8 cellular contexts compared by ENCODE assay signal in the genomic region with DNA sequence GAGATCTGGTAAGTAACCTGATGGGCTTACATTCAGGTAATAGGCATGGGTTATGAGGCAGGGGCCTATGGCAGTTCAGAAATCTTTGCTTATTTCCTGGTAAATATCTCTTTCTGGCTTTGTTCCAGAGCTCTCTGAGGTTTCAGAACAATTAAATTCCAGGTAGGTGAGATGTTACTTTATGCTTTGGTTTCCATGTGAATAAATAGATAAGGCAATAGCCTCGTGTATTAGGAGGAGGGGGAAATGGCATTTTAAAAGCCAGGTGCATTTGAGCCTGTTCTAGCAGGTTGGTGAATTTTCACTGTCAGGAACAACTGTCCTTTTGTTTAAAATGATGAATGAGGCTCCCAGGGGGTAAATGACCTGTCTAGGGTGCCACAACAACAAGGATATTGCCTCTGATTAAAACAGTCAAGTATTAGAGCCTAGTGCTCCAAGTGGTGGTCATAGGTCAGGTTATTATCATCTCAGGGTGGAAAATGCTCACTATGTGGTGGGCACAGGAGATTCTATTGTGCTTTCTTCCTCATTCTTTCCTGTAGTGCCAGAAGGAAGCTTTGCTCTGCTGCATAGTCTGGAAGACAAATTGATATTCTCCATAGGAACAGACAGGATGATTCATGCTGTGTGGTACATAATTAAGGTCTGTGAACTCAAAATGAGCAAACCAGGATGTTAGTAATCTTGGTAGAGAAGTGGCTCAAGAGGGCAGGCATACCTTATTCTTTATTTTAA.
DNase-seq lines count a peak whose midpoint lies in the region; ATAC-seq and TF ChIP-seq lines count a peak whose summit lies in the region.

No MANE protein-coding gene starts in this region.

- TF ChIP-seq CTCF in GM23338 (conservative IDR thresholded peaks at IDR 0.05; ENCODE audit: low read depth in 2 of 2) (no peak), breast epithelium (IDR thresholded peaks at IDR 0.05) (no peak), tibial nerve (IDR thresholded peaks at IDR 0.05) (no peak), upper lobe of left lung (IDR thresholded peaks at IDR 0.05) (no peak)

- TF ChIP-seq POLR2A in breast epithelium (IDR thresholded peaks at IDR 0.05) (no peak), tibial nerve (IDR thresholded peaks at IDR 0.05) (no peak), upper lobe of left lung (IDR thresholded peaks at IDR 0.05) (no peak)

- H3K4me1 Mint-ChIP-seq in GM23338, result peaks cover 15% of the 10 kb centered on the region

- 36 to 45% methylated on average over 1 of the region's 1 CpG for WGBS in tibial nerve, 2 donors
- WGBS in upper lobe of left lung, 2 donors, result 29 to 50% methylated on average over 1 of the region's 1 CpG

- H3K4me1 ChIP-seq in GM23338 (ENCODE audit: insufficient read depth) (peaks cover 9% of the 10 kb centered on the region; the same call in 1 of the 2 replicates), breast epithelium (no peaks in the 10 kb centered on the region), tibial nerve (no peaks in the 10 kb centered on the region), upper lobe of left lung (no peaks in the 10 kb centered on the region)

- H3F3A ChIP-seq in GM23338 (replicated peaks; ENCODE audit: low read depth), result no peaks in the 10 kb centered on the region

- H3K9me2 ChIP-seq in GM23338 (ENCODE audit: insufficient read depth), result no peaks in the 10 kb centered on the region; the same call in 1 of the 2 replicates

- no peak overlapping the region for H3K4me2 ChIP-seq in GM23338

- H3K4me3 ChIP-seq in GM23338 (no peak overlapping the region), breast epithelium (no peak overlapping the region), tibial nerve (no peak overlapping the region), upper lobe of left lung (no peak overlapping the region)

- H4K20me1 ChIP-seq in GM23338 (replicated peaks; ENCODE audit: insufficient read depth), result no peaks in the 10 kb centered on the region

- no peak for TF ChIP-seq EP300 in tibial nerve (IDR thresholded peaks at IDR 0.05)
- TF ChIP-seq EP300 in upper lobe of left lung (IDR thresholded peaks at IDR 0.05), result no peak

- no peak overlapping the region for H3K4me3 Mint-ChIP-seq in GM23338

- H3K27me3 Mint-ChIP-seq in GM23338 (ENCODE audit: insufficient read depth, low read depth, poor library complexity), result no peaks in the 10 kb centered on the region

- H3K36me3 ChIP-seq in GM23338 (ENCODE audit: insufficient read depth) (no peaks in the 10 kb centered on the region), breast epithelium (no peaks in the 10 kb centered on the region), tibial nerve (no peaks in the 10 kb centered on the region), upper lobe of left lung (no peaks in the 10 kb centered on the region)

- intact Hi-C loops in breast epithelium (cut with DNase I; ENCODE audit: low total_unique reads), result no loop called here

- no peaks in the 10 kb centered on the region for H3K36me3 Mint-ChIP-seq in GM23338 (ENCODE audit: low read depth)

- DNase-seq in GM23338 (ENCODE audit: low spot score) (no peak), NCI-H2196 (lab: John Stamatoyannopoulos, UW; ENCODE audit: unreplicated experiment) (peak; percentile 72), breast epithelium (ENCODE audit: low spot score in 2 of 2) (no peak), non-pigmented ciliary epithelial cell (ENCODE audit: low read depth) (peak; percentile 75), SKM-1 treated with dmso at 0.1 percent for 144 hours (lab: John Stamatoyannopoulos, UW; ENCODE audit: unreplicated experiment) (no peak), tibial nerve (ENCODE audit: low spot score in 2 of 2) (no peak), upper lobe of left lung (no peak)

- H2AFZ ChIP-seq in GM23338, result no peak overlapping the region

- H3K27me3 ChIP-seq in GM23338 (ENCODE audit: insufficient read depth) (no peaks in the 10 kb centered on the region), breast epithelium (no peaks in the 10 kb centered on the region), tibial nerve (no peaks in the 10 kb centered on the region), upper lobe of left lung (no peaks in the 10 kb centered on the region)

- no peaks in the 10 kb centered on the region for H3K79me2 ChIP-seq in GM23338 (replicated peaks; ENCODE audit: insufficient read depth)

- H3K9me3 ChIP-seq in breast epithelium, result no peaks in the 10 kb centered on the region
- H3K9me3 ChIP-seq in tibial nerve, result no peaks in the 10 kb centered on the region
- no peaks in the 10 kb centered on the region for H3K9me3 ChIP-seq in upper lobe of left lung

- H3K27ac Mint-ChIP-seq in GM23338, result no peak overlapping the region

- H3K9me3 Mint-ChIP-seq in GM23338, result no peaks in the 10 kb centered on the region

- H3K27ac ChIP-seq in GM23338 (ENCODE audit: low read depth) (no peak overlapping the region), breast epithelium (peak overlapping the region; percentile 45 to 76), tibial nerve (no peak overlapping the region), upper lobe of left lung (no peak overlapping the region)

- ATAC-seq in GM23338, result peak; percentile 22; the same call in 2 of the 3 replicates
- no peak for ATAC-seq in HG02678 (IDR thresholded peaks at IDR 0.05; ENCODE audit: unreplicated experiment)
- no peak for ATAC-seq in upper lobe of left lung (ENCODE audit: low FRiP score in 2 of 2)

TF ChIP-seq in GM23338, 12 proteins besides CTCF, POLR2A, EP300 and RAD21 (continues in another document):
- TF ChIP-seq EZH2 (IDR thresholded peaks at IDR 0.05; ENCODE audit: low read depth, unreplicated experiment) (no peak), STAT1 (IDR thresholded peaks at IDR 0.05; ENCODE audit: unreplicated experiment) (no peak), ZNF331 (CRISPR knock-in tag; IDR thresholded peaks at IDR 0.05; ENCODE audit: low read depth) (no peak)
- TF ChIP-seq, protein P1, sequence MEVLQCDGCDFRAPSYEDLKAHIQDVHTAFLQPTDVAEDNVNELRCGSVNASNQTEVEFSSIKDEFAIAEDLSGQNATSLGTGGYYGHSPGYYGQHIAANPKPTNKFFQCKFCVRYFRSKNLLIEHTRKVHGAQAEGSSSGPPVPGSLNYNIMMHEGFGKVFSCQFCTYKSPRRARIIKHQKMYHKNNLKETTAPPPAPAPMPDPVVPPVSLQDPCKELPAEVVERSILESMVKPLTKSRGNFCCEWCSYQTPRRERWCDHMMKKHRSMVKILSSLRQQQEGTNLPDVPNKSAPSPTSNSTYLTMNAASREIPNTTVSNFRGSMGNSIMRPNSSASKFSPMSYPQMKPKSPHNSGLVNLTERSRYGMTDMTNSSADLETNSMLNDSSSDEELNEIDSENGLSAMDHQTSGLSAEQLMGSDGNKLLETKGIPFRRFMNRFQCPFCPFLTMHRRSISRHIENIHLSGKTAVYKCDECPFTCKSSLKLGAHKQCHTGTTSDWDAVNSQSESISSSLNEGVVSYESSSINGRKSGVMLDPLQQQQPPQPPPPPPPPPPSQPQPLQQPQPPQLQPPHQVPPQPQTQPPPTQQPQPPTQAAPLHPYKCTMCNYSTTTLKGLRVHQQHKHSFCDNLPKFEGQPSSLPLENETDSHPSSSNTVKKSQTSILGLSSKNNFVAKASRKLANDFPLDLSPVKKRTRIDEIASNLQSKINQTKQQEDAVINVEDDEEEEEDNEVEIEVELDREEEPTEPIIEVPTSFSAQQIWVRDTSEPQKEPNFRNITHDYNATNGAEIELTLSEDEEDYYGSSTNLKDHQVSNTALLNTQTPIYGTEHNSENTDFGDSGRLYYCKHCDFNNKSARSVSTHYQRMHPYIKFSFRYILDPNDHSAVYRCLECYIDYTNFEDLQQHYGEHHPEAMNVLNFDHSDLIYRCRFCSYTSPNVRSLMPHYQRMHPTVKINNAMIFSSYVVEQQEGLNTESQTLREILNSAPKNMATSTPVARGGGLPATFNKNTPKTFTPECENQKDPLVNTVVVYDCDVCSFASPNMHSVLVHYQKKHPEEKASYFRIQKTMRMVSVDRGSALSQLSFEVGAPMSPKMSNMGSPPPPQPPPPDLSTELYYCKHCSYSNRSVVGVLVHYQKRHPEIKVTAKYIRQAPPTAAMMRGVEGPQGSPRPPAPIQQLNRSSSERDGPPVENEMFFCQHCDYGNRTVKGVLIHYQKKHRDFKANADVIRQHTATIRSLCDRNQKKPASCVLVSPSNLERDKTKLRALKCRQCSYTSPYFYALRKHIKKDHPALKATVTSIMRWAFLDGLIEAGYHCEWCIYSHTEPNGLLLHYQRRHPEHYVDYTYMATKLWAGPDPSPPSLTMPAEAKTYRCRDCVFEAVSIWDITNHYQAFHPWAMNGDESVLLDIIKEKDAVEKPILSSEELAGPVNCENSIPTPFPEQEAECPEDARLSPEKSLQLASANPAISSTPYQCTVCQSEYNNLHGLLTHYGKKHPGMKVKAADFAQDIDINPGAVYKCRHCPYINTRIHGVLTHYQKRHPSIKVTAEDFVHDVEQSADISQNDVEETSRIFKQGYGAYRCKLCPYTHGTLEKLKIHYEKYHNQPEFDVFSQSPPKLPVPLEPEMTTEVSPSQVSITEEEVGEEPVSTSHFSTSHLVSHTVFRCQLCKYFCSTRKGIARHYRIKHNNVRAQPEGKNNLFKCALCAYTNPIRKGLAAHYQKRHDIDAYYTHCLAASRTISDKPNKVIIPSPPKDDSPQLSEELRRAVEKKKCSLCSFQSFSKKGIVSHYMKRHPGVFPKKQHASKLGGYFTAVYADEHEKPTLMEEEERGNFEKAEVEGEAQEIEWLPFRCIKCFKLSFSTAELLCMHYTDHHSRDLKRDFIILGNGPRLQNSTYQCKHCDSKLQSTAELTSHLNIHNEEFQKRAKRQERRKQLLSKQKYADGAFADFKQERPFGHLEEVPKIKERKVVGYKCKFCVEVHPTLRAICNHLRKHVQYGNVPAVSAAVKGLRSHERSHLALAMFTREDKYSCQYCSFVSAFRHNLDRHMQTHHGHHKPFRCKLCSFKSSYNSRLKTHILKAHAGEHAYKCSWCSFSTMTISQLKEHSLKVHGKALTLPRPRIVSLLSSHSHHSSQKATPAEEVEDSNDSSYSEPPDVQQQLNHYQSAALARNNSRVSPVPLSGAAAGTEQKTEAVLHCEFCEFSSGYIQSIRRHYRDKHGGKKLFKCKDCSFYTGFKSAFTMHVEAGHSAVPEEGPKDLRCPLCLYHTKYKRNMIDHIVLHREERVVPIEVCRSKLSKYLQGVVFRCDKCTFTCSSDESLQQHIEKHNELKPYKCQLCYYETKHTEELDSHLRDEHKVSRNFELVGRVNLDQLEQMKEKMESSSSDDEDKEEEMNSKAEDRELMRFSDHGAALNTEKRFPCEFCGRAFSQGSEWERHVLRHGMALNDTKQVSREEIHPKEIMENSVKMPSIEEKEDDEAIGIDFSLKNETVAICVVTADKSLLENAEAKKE (CRISPR knock-in tag; IDR thresholded peaks at IDR 0.05), result no peak

Comparison
In these comparisons a context has a peak if more than half of its experiments do, and no peak if none do; other contexts are left out.
1. DNase-seq: peak in NCI-H2196 (single experiment) and non-pigmented ciliary epithelial cell (single experiment); none in GM23338 (single experiment), breast epithelium (0 of 2), SKM-1 treated with dmso at 0.1 percent for 144 hours (single experiment), tibial nerve (0 of 2) and upper lobe of left lung (0 of 2).
2. H3K27ac ChIP-seq: peak in breast epithelium (2 of 2); none in GM23338 (single experiment), tibial nerve (0 of 4) and upper lobe of left lung (0 of 4).